In the genomic region with DNA sequence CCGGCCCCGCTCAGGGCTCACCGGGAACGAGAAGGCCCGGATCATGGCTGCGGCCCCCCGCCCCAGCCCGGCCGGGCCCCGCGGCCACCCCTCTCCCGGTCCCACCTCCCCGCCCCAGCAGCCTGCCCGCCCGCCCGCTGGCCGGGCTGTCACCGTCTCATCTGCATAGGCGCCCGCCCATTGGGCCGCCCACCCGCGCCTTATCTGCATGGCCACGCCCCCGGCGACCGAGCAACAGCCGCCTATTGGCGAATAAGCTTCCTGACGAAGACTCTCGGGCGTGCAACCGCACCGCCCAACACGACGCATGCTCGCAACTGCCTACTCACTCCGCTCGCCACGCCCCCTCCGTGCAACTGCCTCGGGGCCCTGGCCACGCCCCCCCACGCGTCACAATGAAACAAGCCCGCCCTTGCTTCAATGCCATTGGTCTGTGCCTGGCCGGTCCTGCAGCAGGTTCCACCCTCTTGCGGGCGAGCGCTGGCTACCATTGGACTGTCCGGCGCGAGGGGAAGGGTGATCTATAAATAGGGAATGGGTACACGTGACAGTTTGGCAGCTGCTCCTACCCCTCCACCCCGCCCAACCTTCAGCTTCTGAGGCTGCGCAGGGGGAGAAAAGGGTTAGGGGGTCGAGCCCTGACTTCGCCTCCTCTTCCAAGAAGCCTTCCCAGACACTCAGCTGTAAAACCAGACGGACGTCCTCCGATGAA, we compare ENCODE assay signal across 8 cellular contexts. TPM values are rescaled to one million over a fixed set of nuclear protein-coding genes. Genes with fewer than 3 reads are reported as not detected.
A peak's percentile ranks its signal among the peaks of the same experiment; 100 is the strongest.
DNase-seq lines count a peak whose midpoint lies in the region; ATAC-seq and TF ChIP-seq lines count a peak whose summit lies in the region.

A gene with protein sequence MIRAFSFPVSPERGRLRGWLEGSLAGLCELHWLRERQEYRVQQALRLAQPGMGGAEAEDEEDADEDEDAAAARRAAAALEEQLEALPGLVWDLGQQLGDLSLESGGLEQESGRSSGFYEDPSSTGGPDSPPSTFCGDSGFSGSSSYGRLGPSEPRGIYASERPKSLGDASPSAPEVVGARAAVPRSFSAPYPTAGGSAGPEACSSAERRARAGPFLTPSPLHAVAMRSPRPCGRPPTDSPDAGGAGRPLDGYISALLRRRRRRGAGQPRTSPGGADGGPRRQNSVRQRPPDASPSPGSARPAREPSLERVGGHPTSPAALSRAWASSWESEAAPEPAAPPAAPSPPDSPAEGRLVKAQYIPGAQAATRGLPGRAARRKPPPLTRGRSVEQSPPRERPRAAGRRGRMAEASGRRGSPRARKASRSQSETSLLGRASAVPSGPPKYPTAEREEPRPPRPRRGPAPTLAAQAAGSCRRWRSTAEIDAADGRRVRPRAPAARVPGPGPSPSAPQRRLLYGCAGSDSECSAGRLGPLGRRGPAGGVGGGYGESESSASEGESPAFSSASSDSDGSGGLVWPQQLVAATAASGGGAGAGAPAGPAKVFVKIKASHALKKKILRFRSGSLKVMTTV (minus strand): TSS at position 163 of the 712 bp plus-strand sequence. CDS start 118 bp downstream, at position 45.

- peak within 1 kb of the TSS; percentile 76 to 95 for H3K4me3 Mint-ChIP-seq in CD14-positive monocyte
- H3K4me3 Mint-ChIP-seq in activated CD8-positive, alpha-beta T cell treated with anti-CD3 and anti-CD28 coated beads for 36 hours: peak within 1 kb of the TSS; percentile 74

- peak; percentile 100 for DNase-seq in CD14-positive monocyte (ENCODE audit: low spot score)
- DNase-seq in HK-2 (ENCODE audit: unreplicated experiment): peak; percentile 100
- peak; percentile 99 for DNase-seq in NCI-H82 treated with DMSO at 0.1 percent for 48 hours (lab: John Stamatoyannopoulos, UW; ENCODE audit: unreplicated experiment)
- peak; percentile 100 for DNase-seq in activated CD8-positive, alpha-beta T cell treated with anti-CD3 and anti-CD28 coated beads for 36 hours
- peak; percentile 100 for DNase-seq in stimulated activated CD4-positive, alpha-beta T cell treated with anti-CD3 and anti-CD28 coated beads, Interleukin-2, amount 100 ng/mL, for 48 hours

- H3K4me1 ChIP-seq in duodenal mucosa (ENCODE audit: control insufficient read depth in 1 of 2, insufficient read depth in 2 of 2, low read length in 2 of 2): peaks cover 10 to 21% of the 10 kb centered on the region in 2 donors
- H3K4me1 ChIP-seq in liver (ENCODE audit: control insufficient read depth in 4 of 4, insufficient read depth in 4 of 4, low read length in 3 of 4): peaks cover 5 to 26% (median 12%) of the 10 kb centered on the region in 4 donors

- H3K4me3 ChIP-seq in duodenal mucosa (ENCODE audit: low read depth in 1 of 2, low read length in 2 of 2): peak within 1 kb of the TSS; percentile 59 to 67
- H3K4me3 ChIP-seq in liver (ENCODE audit: low read depth in 1 of 3, low read length in 3 of 3): peak within 1 kb of the TSS; percentile 12 to 66 (median 24)

- H3K27ac Mint-ChIP-seq in CD14-positive monocyte: peak within 1 kb of the TSS; percentile 83 to 95 (median 91)
- H3K27ac Mint-ChIP-seq in activated CD8-positive, alpha-beta T cell treated with anti-CD3 and anti-CD28 coated beads for 36 hours: peak within 1 kb of the TSS; percentile 69

- peak within 1 kb of the TSS; percentile 0 to 18 for H3K9ac ChIP-seq in duodenal mucosa (ENCODE audit: low read depth in 1 of 2, low read length in 2 of 2)
- H3K9ac ChIP-seq in liver (ENCODE audit: low read depth in 1 of 2, low read length in 2 of 2): no peak within 1 kb of the TSS

- CTCF ChIA-PET in activated CD8-positive, alpha-beta T cell treated with anti-CD3 and anti-CD28 coated beads for 36 hours (lab: Charles Lee): interaction anchor here (1.0 to 4.9 kb wide), 33 partner anchors 9 to 587 kb away, joined by 3 to 300 read pairs (median 7); a partner anchor contains a TSS

- H3K9me3 Mint-ChIP-seq in CD14-positive monocyte: peaks cover 0 to 6% (median 4%) of the 10 kb centered on the region in 7 donors
- no peaks in the 10 kb centered on the region for H3K9me3 Mint-ChIP-seq in activated CD8-positive, alpha-beta T cell treated with anti-CD3 and anti-CD28 coated beads for 36 hours

- under 1% methylated on average over 61 of the region's 61 CpGs for WGBS in liver

- no peaks in the 10 kb centered on the region for H3K36me3 ChIP-seq in duodenal mucosa (ENCODE audit: control insufficient read depth in 1 of 2, insufficient read depth in 2 of 2, low read length in 2 of 2)
- no peaks in the 10 kb centered on the region for H3K36me3 ChIP-seq in liver (ENCODE audit: control insufficient read depth in 4 of 4, insufficient read depth in 3 of 4, low read depth in 1 of 4, low read length in 3 of 4)

- H3K27me3 Mint-ChIP-seq in CD14-positive monocyte (ENCODE audit: low read depth in 3 of 3): peaks cover 35 to 56% (median 49%) of the 10 kb centered on the region in 3 donors
- peaks cover 22% of the 10 kb centered on the region for H3K27me3 Mint-ChIP-seq in activated CD8-positive, alpha-beta T cell treated with anti-CD3 and anti-CD28 coated beads for 36 hours

- ATAC-seq in GM19463 (IDR thresholded peaks at IDR 0.05; ENCODE audit: unreplicated experiment): peak; percentile 90
- ATAC-seq in activated CD8-positive, alpha-beta T cell treated with anti-CD3 and anti-CD28 coated beads for 36 hours: peak; percentile 88

- POLR2A ChIA-PET in activated CD8-positive, alpha-beta T cell treated with anti-CD3 and anti-CD28 coated beads for 36 hours (lab: Charles Lee): interaction anchor here (0.6 to 4.1 kb wide), 18 partner anchors 12 to 145 kb away, joined by 3 to 28 read pairs (median 4); a partner anchor contains a TSS

- H3K9me3 ChIP-seq in duodenal mucosa (ENCODE audit: control insufficient read depth in 1 of 2, low read length in 2 of 2) (no peaks in the 10 kb centered on the region), liver (ENCODE audit: control insufficient read depth in 4 of 4, low read length in 3 of 4) (no peaks in the 10 kb centered on the region)

- intact Hi-C loops in CD14-positive monocyte (cut with micrococcal nuclease): loop anchor here (1.0 to 10.0 kb wide), 4 partner anchors 27 to 136 kb away; no protein-coding TSS in a partner anchor
- intact Hi-C loops in activated CD8-positive, alpha-beta T cell treated with anti-CD3 and anti-CD28 coated beads for 36 hours (cut with micrococcal nuclease): loop anchor here (5.0 kb wide), 1 partner anchor 134 kb away; no protein-coding TSS in a partner anchor

- H3K4me1 Mint-ChIP-seq in CD14-positive monocyte: peaks cover 20% of the 10 kb centered on the region
- H3K4me1 Mint-ChIP-seq in activated CD8-positive, alpha-beta T cell treated with anti-CD3 and anti-CD28 coated beads for 36 hours (ENCODE audit: low read depth): peaks cover 25% of the 10 kb centered on the region

- peaks cover 3 to 4% of the 10 kb centered on the region in 2 donors for H3K36me3 Mint-ChIP-seq in CD14-positive monocyte
- H3K36me3 Mint-ChIP-seq in activated CD8-positive, alpha-beta T cell treated with anti-CD3 and anti-CD28 coated beads for 36 hours (ENCODE audit: low read depth): no peaks in the 10 kb centered on the region

- H3K27ac ChIP-seq in duodenal mucosa (ENCODE audit: low read depth, low read length) (no peak within 1 kb of the TSS), liver (ENCODE audit: low read depth in 1 of 2, low read length in 2 of 2) (peak within 1 kb of the TSS; percentile 43 to 69)

- TF ChIP-seq RAD21 in liver (IDR thresholded peaks at IDR 0.05): no peak

- H3K27me3 ChIP-seq in duodenal mucosa (ENCODE audit: control insufficient read depth in 1 of 2, insufficient read depth in 2 of 2, low read length in 2 of 2): peaks cover 17 to 34% of the 10 kb centered on the region in 2 donors
- H3K27me3 ChIP-seq in liver (ENCODE audit: control insufficient read depth in 4 of 4, insufficient read depth in 4 of 4, low read length in 3 of 4): peaks cover 0 to 7% (median 4%) of the 10 kb centered on the region in 4 donors

- TF ChIP-seq CTCF in CD14-positive monocyte (IDR thresholded peaks at IDR 0.05) (no peak), liver (IDR thresholded peaks at IDR 0.05; ENCODE audit: low read depth, low read length, missing input control) (no peak)
- TF ChIP-seq CTCF in activated CD8-positive, alpha-beta T cell treated with anti-CD3 and anti-CD28 coated beads for 36 hours (IDR thresholded peaks at IDR 0.05): no peak

TF ChIP-seq in liver, 16 proteins besides CTCF, POLR2A, EP300 and RAD21 (continues in another document):
- TF ChIP-seq YY1 (IDR thresholded peaks at IDR 0.05) (peak; percentile 58), HNF4A (conservative IDR thresholded peaks at IDR 0.05) (peak in 1 of 2 donors; percentile 10), HNF4G (IDR thresholded peaks at IDR 0.05) (no peak), RXRA (IDR thresholded peaks at IDR 0.05) (no peak)
- TF ChIP-seq, protein P1, sequence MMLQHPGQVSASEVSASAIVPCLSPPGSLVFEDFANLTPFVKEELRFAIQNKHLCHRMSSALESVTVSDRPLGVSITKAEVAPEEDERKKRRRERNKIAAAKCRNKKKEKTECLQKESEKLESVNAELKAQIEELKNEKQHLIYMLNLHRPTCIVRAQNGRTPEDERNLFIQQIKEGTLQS (IDR thresholded peaks at IDR 0.05): no peak
- TF ChIP-seq, protein P2, sequence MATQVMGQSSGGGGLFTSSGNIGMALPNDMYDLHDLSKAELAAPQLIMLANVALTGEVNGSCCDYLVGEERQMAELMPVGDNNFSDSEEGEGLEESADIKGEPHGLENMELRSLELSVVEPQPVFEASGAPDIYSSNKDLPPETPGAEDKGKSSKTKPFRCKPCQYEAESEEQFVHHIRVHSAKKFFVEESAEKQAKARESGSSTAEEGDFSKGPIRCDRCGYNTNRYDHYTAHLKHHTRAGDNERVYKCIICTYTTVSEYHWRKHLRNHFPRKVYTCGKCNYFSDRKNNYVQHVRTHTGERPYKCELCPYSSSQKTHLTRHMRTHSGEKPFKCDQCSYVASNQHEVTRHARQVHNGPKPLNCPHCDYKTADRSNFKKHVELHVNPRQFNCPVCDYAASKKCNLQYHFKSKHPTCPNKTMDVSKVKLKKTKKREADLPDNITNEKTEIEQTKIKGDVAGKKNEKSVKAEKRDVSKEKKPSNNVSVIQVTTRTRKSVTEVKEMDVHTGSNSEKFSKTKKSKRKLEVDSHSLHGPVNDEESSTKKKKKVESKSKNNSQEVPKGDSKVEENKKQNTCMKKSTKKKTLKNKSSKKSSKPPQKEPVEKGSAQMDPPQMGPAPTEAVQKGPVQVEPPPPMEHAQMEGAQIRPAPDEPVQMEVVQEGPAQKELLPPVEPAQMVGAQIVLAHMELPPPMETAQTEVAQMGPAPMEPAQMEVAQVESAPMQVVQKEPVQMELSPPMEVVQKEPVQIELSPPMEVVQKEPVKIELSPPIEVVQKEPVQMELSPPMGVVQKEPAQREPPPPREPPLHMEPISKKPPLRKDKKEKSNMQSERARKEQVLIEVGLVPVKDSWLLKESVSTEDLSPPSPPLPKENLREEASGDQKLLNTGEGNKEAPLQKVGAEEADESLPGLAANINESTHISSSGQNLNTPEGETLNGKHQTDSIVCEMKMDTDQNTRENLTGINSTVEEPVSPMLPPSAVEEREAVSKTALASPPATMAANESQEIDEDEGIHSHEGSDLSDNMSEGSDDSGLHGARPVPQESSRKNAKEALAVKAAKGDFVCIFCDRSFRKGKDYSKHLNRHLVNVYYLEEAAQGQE (IDR thresholded peaks at IDR 0.05): peak; percentile 7

RNA-seq across cellular contexts. Expression of the gene that starts here (rescaled TPM):
- polyA plus RNA-seq in CD14-positive monocyte (under 1 TPM; 0.05 to 0.09 TPM), liver (1 to 10 TPM in 1 of 2 donors, under 1 TPM in 1; 0.32 to 1.4 TPM)
- total RNA-seq in activated CD8-positive, alpha-beta T cell treated with anti-CD3 and anti-CD28 coated beads for 36 hours: 1 to 10 TPM; 5.8 to 6.1 TPM
- total RNA-seq in liver: 1 to 10 TPM; 1.0 to 1.1 TPM

Comparison
In these comparisons a context has a peak if more than half of its experiments do, and no peak if none do; other contexts are left out.
1. Peak in DNase-seq in CD14-positive monocyte; RNA of the gene not detected or under 1 TPM.
2. H3K9ac ChIP-seq: peak in duodenal mucosa (2 of 2); none in liver (0 of 2).
3. Peak in every context shown above with its lines, with median percentiles within 50 percentile points of each other: DNase-seq.